1 cellular context compared by ENCODE assay signal in the genomic region with DNA sequence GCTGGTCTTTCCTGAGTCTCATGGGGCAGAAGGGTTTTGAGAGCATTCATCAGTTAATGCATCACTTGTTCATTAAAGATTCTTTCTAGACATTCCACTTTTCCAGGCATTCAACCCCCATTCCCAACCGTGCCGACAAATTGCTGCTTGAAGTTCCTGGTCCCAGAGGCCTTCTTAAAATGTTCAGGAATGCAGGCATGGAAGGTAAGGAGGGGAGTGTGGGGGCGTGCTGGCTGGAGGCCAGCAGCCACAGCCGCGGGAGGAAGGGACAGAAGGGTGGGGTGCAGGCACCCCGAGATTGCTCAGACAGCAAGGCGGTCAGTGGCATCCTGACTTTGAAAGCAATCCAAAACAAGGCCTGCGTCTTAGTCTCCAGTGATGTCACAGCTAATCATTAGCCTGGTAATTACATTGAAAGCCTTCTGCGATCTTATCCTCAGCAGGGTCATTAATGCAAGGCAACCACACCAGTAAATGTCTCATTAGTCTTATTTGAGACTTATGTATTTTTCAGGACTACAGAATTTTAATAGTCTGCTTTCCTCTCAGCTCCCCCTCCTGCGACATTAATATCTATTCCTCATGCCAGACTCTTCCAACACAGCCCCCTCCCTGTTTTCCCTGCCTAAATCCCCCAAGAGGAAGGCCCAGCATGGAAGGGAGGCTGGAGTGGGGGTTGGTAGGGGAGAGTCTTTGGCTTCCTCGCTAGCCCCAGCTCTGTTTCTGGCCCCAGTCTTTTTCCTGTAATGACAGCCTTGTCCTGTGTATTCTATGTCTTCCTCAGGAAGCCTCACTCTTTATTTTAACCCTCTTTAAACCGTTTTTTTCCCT.
TF ChIP-seq lines count a peak whose summit lies in the region.

No MANE protein-coding gene starts in this region.

TF ChIP-seq in neural cell, 6 proteins besides CTCF, POLR2A, EP300 and RAD21 (continued from another document):
- TF ChIP-seq, protein P1, sequence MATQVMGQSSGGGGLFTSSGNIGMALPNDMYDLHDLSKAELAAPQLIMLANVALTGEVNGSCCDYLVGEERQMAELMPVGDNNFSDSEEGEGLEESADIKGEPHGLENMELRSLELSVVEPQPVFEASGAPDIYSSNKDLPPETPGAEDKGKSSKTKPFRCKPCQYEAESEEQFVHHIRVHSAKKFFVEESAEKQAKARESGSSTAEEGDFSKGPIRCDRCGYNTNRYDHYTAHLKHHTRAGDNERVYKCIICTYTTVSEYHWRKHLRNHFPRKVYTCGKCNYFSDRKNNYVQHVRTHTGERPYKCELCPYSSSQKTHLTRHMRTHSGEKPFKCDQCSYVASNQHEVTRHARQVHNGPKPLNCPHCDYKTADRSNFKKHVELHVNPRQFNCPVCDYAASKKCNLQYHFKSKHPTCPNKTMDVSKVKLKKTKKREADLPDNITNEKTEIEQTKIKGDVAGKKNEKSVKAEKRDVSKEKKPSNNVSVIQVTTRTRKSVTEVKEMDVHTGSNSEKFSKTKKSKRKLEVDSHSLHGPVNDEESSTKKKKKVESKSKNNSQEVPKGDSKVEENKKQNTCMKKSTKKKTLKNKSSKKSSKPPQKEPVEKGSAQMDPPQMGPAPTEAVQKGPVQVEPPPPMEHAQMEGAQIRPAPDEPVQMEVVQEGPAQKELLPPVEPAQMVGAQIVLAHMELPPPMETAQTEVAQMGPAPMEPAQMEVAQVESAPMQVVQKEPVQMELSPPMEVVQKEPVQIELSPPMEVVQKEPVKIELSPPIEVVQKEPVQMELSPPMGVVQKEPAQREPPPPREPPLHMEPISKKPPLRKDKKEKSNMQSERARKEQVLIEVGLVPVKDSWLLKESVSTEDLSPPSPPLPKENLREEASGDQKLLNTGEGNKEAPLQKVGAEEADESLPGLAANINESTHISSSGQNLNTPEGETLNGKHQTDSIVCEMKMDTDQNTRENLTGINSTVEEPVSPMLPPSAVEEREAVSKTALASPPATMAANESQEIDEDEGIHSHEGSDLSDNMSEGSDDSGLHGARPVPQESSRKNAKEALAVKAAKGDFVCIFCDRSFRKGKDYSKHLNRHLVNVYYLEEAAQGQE (IDR thresholded peaks at IDR 0.05; ENCODE audit: borderline replicate concordance): peak; percentile 90
- no peak for TF ChIP-seq POLR2AphosphoS5 (IDR thresholded peaks at IDR 0.05)
